In the genomic region with DNA sequence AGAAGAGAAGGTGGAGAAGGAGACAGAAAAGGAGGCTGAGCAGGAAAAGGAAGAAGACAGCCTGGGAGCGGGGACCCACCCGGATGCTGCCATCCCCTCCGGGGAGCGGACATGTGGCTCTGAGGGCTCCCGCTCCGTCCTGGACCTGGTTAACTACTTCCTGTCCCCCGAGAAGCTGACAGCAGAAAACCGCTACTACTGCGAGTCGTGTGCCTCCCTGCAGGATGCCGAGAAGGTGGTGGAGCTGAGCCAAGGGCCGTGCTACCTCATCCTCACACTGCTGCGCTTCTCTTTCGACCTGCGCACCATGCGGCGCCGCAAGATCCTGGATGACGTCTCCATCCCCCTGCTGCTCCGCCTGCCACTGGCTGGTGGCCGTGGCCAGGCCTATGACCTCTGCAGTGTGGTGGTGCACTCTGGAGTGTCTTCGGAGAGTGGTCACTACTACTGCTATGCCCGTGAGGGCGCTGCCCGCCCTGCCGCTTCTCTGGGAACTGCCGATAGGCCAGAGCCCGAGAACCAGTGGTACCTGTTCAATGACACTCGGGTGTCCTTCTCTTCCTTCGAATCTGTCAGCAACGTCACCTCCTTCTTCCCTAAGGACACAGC, we compare ENCODE assay signal across 1 cellular context.
TF ChIP-seq lines count a peak whose summit lies in the region.

No MANE protein-coding gene starts in this region.

TF ChIP-seq in GM12878, 131 proteins besides CTCF, POLR2A, EP300 and RAD21 (continued from another document):
- TF ChIP-seq, protein P1, sequence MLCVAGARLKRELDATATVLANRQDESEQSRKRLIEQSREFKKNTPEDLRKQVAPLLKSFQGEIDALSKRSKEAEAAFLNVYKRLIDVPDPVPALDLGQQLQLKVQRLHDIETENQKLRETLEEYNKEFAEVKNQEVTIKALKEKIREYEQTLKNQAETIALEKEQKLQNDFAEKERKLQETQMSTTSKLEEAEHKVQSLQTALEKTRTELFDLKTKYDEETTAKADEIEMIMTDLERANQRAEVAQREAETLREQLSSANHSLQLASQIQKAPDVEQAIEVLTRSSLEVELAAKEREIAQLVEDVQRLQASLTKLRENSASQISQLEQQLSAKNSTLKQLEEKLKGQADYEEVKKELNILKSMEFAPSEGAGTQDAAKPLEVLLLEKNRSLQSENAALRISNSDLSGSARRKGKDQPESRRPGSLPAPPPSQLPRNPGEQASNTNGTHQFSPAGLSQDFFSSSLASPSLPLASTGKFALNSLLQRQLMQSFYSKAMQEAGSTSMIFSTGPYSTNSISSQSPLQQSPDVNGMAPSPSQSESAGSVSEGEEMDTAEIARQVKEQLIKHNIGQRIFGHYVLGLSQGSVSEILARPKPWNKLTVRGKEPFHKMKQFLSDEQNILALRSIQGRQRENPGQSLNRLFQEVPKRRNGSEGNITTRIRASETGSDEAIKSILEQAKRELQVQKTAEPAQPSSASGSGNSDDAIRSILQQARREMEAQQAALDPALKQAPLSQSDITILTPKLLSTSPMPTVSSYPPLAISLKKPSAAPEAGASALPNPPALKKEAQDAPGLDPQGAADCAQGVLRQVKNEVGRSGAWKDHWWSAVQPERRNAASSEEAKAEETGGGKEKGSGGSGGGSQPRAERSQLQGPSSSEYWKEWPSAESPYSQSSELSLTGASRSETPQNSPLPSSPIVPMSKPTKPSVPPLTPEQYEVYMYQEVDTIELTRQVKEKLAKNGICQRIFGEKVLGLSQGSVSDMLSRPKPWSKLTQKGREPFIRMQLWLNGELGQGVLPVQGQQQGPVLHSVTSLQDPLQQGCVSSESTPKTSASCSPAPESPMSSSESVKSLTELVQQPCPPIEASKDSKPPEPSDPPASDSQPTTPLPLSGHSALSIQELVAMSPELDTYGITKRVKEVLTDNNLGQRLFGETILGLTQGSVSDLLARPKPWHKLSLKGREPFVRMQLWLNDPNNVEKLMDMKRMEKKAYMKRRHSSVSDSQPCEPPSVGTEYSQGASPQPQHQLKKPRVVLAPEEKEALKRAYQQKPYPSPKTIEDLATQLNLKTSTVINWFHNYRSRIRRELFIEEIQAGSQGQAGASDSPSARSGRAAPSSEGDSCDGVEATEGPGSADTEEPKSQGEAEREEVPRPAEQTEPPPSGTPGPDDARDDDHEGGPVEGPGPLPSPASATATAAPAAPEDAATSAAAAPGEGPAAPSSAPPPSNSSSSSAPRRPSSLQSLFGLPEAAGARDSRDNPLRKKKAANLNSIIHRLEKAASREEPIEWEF (IDR thresholded peaks at IDR 0.05; ENCODE audit: insufficient replicate concordance, low read depth, low read length) = no peak
- TF ChIP-seq MTA2 (IDR thresholded peaks at IDR 0.05; ENCODE audit: low read depth) (no peak), NR2F1 (conservative IDR thresholded peaks at IDR 0.05) (no peak), YY1 (IDR thresholded peaks at IDR 0.05; ENCODE audit: low read depth, low read length) (no peak), SIX5 (IDR thresholded peaks at IDR 0.05; ENCODE audit: low read depth, low read length, severe bottlenecking) (no peak)
- TF ChIP-seq, protein P2, sequence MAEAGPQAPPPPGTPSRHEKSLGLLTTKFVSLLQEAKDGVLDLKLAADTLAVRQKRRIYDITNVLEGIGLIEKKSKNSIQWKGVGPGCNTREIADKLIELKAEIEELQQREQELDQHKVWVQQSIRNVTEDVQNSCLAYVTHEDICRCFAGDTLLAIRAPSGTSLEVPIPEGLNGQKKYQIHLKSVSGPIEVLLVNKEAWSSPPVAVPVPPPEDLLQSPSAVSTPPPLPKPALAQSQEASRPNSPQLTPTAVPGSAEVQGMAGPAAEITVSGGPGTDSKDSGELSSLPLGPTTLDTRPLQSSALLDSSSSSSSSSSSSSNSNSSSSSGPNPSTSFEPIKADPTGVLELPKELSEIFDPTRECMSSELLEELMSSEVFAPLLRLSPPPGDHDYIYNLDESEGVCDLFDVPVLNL (IDR thresholded peaks at IDR 0.05; ENCODE audit: low read depth, low read length) = no peak
- TF ChIP-seq, protein P3, sequence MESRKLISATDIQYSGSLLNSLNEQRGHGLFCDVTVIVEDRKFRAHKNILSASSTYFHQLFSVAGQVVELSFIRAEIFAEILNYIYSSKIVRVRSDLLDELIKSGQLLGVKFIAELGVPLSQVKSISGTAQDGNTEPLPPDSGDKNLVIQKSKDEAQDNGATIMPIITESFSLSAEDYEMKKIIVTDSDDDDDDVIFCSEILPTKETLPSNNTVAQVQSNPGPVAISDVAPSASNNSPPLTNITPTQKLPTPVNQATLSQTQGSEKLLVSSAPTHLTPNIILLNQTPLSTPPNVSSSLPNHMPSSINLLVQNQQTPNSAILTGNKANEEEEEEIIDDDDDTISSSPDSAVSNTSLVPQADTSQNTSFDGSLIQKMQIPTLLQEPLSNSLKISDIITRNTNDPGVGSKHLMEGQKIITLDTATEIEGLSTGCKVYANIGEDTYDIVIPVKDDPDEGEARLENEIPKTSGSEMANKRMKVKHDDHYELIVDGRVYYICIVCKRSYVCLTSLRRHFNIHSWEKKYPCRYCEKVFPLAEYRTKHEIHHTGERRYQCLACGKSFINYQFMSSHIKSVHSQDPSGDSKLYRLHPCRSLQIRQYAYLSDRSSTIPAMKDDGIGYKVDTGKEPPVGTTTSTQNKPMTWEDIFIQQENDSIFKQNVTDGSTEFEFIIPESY (IDR thresholded peaks at IDR 0.05) = no peak
